1 cellular context compared by ENCODE assay signal in the genomic region with DNA sequence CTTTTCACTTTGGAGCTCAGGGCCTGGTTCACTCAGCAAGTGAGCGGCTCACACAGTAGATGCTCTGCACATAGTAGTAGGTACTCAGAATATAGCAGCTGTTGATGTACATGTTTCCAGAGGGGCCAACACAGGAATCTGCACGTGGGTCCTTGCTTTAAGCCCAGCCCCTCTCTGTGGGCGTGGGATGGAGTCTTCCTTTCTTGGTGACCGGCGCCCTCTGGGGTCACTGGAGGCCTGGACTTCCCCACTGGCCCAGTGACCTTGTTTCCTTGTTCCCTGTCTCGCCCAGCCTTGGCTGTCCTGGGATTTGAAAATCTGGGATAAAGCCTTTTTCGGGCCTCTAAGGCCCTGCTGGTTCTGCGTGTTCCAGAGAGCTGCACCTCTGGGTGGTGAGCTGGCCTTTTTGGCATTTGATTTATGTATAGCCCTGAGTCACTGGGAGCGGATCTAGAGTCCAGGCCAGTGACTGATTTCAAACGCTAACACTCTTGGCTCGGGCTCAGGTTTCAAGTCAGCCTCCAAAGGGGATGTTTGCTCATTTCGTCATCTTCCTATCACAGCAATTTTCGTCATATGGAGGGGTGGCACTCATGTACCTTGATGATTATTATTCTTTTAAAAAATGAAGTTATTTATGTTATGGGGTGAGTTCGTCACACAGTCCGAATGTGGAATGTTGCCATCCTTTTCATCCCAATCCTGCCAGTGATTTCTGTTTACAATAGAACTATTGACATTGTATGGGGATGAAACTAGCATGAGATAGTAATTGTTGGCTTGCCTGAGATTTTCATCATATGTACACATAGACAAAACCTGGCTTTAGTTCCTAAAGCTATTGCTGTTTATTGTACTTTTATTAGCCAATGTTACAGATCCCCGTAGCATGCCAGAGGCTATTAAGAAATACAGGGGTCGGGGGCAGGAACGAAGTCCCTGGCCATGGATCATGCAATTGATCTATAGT.
TF ChIP-seq lines count a peak whose summit lies in the region.

No MANE protein-coding gene starts in this region.

TF ChIP-seq in K562, 482 proteins besides CTCF, POLR2A, EP300 and RAD21 (continued from another document):
- TF ChIP-seq, protein P1, sequence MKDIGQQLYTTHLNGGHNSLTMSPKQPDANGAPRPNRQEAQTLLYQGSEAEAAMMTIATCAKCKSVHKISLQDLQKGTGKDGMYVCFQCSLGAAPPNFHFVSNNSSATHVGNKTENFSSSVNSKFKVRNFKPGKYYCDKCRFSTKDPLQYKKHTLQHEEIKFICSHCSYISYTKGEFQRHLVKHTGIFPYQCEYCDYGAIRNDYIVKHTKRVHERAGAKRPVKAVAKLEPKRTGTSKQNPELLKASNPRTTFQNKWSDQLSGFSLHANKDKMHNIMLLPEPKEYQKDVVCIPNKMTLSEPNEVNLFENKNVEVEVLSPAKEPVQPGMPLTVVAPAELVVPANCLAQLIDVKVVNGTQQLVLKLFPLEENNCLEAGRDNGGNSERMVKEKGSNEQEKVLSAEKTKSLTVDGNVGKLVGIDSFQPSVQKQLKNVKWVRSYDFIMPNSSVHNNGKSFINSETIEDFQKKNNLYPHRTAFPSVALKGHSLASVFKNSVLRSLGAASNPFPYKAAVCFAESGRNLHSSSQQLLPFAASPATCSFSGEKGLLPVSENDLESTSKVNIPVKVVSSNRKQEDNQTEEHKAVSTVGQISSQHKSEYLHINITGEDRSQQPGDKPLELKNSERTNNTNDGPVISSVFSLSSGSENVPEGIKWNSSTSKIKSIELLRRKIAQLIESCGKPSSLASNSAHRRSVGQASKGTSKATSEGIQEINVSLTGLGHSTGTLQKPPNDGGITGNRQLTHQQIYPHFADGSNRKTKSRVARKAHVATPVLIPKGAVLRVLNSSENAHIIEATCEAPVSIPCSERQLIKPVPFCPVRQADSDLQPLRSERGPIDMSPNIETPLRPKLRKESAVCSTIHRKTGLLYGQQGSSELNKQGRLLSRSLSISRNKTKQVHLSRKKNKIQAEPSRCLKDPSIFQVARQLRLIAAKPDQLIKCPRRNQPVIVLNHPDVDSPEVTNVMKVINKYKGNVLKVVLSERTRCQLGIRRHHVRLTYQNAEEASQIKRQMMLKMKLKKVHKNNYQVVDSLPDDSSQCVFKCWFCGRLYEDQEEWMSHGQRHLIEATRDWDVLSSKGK (CRISPR knock-in tag; IDR thresholded peaks at IDR 0.05), result no peak
- TF ChIP-seq ZNF589 (CRISPR knock-in tag; IDR thresholded peaks at IDR 0.05; ENCODE audit: low read depth) (peak; percentile 80; the same call in 1 of the 2 replicates), ZNF431 (CRISPR knock-in tag; IDR thresholded peaks at IDR 0.05) (no peak)
- TF ChIP-seq, protein P2, sequence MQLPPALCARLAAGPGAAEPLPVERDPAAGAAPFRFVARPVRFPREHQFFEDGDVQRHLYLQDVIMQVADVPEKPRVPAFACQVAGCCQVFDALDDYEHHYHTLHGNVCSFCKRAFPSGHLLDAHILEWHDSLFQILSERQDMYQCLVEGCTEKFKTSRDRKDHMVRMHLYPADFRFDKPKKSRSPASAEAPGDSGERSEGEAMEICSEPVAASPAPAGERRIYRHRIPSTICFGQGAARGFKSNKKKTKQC (CRISPR knock-in tag; IDR thresholded peaks at IDR 0.05), result no peak
